Comparison of ENCODE assay signal across 1 cellular context in genomic region chr4:162645381-162645780, GRCh38.
TF ChIP-seq lines count a peak whose summit lies in the region.

No MANE protein-coding gene starts in this region.

TF ChIP-seq in Ishikawa, 13 proteins besides CTCF, POLR2A, EP300 and RAD21 (continued from another document):
- TF ChIP-seq REST (IDR thresholded peaks at IDR 0.05; ENCODE audit: low read depth) (no peak), CEBPB (IDR thresholded peaks at IDR 0.05) (no peak), USF1 (IDR thresholded peaks at IDR 0.05) (no peak), NFIC (IDR thresholded peaks at IDR 0.05) (no peak)
